ENCODE assay signal across 10 cellular contexts in genomic region chr22:44026066-44026629, GRCh38. TPM values are rescaled to one million over a fixed set of nuclear protein-coding genes. Genes with fewer than 3 reads are reported as not detected.
DNase-seq lines count a peak whose midpoint lies in the region; ATAC-seq and TF ChIP-seq lines count a peak whose summit lies in the region.
"Had no signal": no experiment of that assay in that cellular context is flagged by ENCODE, and none has a peak within 500 bp of the region (broad histone marks: within the 10 kb centered on the region; RNA-seq: fewer than 3 reads in every experiment).

No MANE protein-coding gene starts in this region.

- H3K36me3 Mint-ChIP-seq in central memory CD8-positive, alpha-beta T cell (ENCODE audit: insufficient read depth): peaks cover 4% of the 10 kb centered on the region

- H3K9ac ChIP-seq in BLaER1: no peak overlapping the region
- H3K9ac ChIP-seq in neuronal stem cell (ENCODE audit: low read depth, low read length, poor library complexity): no peak overlapping the region
- H3K9ac ChIP-seq: KMS-11 had no signal

- no peak overlapping the region for H4K91ac ChIP-seq in neuronal stem cell (ENCODE audit: low read depth, low read length, poor library complexity)

- no peak overlapping the region for H3K23ac ChIP-seq in neuronal stem cell (ENCODE audit: low read depth, low read length, poor library complexity)

- H3K36me3 ChIP-seq in BLaER1 (no peaks in the 10 kb centered on the region), neuronal stem cell (replicated peaks in 1 of 2; ENCODE audit: control insufficient read depth in 2 of 2, insufficient read depth in 2 of 2, low read length in 2 of 2) (no peaks in the 10 kb centered on the region)

- peaks cover 2% of the 10 kb centered on the region for H3K79me1 ChIP-seq in neuronal stem cell (ENCODE audit: low read depth, low read length)

- peaks cover 68% of the 10 kb centered on the region for H3K4me1 ChIP-seq in BLaER1
- H3K4me1 ChIP-seq in neuronal stem cell (ENCODE audit: control insufficient read depth in 2 of 2, insufficient read depth in 1 of 2, low read depth in 1 of 2, low read length in 2 of 2): peaks cover 0 to 5% of the 10 kb centered on the region in 2 donors

- DNase-seq in HL-60 (ENCODE audit: low read depth in 1 of 2, low spot score in 1 of 2) (no peak), neuronal stem cell (ENCODE audit: low spot score) (no peak), SW 1271 (lab: John Stamatoyannopoulos, UW) (no peak), NCI-H345 treated with DMSO at 0.1 percent for 48 hours (lab: John Stamatoyannopoulos, UW; ENCODE audit: unreplicated experiment) (no peak), NCI-H446 (lab: John Stamatoyannopoulos, UW) (no peak)
- DNase-seq in central memory CD8-positive, alpha-beta T cell (ENCODE audit: low spot score in 2 of 2): no peak
- DNase-seq: cortex of kidney had no signal

- no peak for TF ChIP-seq CTCF in HL-60 (IDR thresholded peaks at IDR 0.05; ENCODE audit: insufficient read depth, low read length)

- H2AFZ ChIP-seq in neuronal stem cell (ENCODE audit: low read length): peak overlapping the region; percentile 50

- no peak overlapping the region for H3K4ac ChIP-seq in neuronal stem cell (ENCODE audit: low read length)

- no peak for ATAC-seq in central memory CD8-positive, alpha-beta T cell (replicated peaks; ENCODE audit: extremely low read depth, poor library complexity, severe bottlenecking)
- no peak for ATAC-seq in HG03378 (IDR thresholded peaks at IDR 0.05; ENCODE audit: unreplicated experiment)

- H2BK120ac ChIP-seq in neuronal stem cell (ENCODE audit: low read depth, low read length): no peak overlapping the region

- 0 out of 2 replicates have a peak, but pooled peaks cover 12% of the 10 kb centered on the region for H4K20me1 ChIP-seq in BLaER1

- no peaks in the 10 kb centered on the region for H3K27me3 Mint-ChIP-seq in central memory CD8-positive, alpha-beta T cell

- H2BK12ac ChIP-seq in neuronal stem cell (ENCODE audit: low read length): no peak overlapping the region

- no peak overlapping the region for H2BK15ac ChIP-seq in neuronal stem cell (ENCODE audit: low read length)

- H3K9me3 ChIP-seq in BLaER1: no peaks in the 10 kb centered on the region
- H3K9me3 ChIP-seq in neuronal stem cell (replicated peaks in 1 of 2; ENCODE audit: control insufficient read depth in 2 of 2, insufficient read depth in 1 of 2, low read depth in 1 of 2, low read length in 2 of 2): peaks cover 0 to 2% of the 10 kb centered on the region in 2 donors

- no peaks in the 10 kb centered on the region for H3K9me3 Mint-ChIP-seq in central memory CD8-positive, alpha-beta T cell

- peak overlapping the region; percentile 96 for H3K27ac Mint-ChIP-seq in central memory CD8-positive, alpha-beta T cell (ENCODE audit: low read depth)

- no peak overlapping the region for H4K8ac ChIP-seq in neuronal stem cell (ENCODE audit: low read depth, low read length)

- H3K4me2 ChIP-seq in BLaER1 (peak overlapping the region; percentile 95), neuronal stem cell (ENCODE audit: insufficient read depth, low read length, poor library complexity, severe bottlenecking) (no peak overlapping the region)
- H3K4me2 ChIP-seq: KMS-11 had no signal

- peak overlapping the region; percentile 74 for H3K4me3 Mint-ChIP-seq in central memory CD8-positive, alpha-beta T cell

- H2AK5ac ChIP-seq in neuronal stem cell (ENCODE audit: low read depth, low read length): peak overlapping the region; percentile 18

- H3K27me3 ChIP-seq in BLaER1 (peaks cover 52% of the 10 kb centered on the region), HL-60 (ENCODE audit: insufficient read depth, poor library complexity, severe bottlenecking) (no peaks in the 10 kb centered on the region), neuronal stem cell (ENCODE audit: control insufficient read depth in 3 of 3, insufficient read depth in 3 of 3, low read depth in 1 of 3, low read length in 3 of 3) (peaks cover 0 to 16% (median 0%) of the 10 kb centered on the region in 3 experiments)

- no CpG with 5 or more reads among the region's 17 CpGs for WGBS in neuronal stem cell (ENCODE audit: extremely low coverage in 2 of 2, insufficient read length in 2 of 2, insufficient replicate concordance in 1 of 2), 2 donors

- peaks cover 43% of the 10 kb centered on the region for H3K4me1 Mint-ChIP-seq in central memory CD8-positive, alpha-beta T cell

- H3K14ac ChIP-seq in neuronal stem cell (ENCODE audit: low read length): no peak overlapping the region

- H3K27ac ChIP-seq in BLaER1 (0 out of 2 replicates have a peak overlapping the region, but pooled peaks have one; percentile 18), HL-60 (replicated peaks) (peak overlapping the region; percentile 81), neuronal stem cell (replicated peaks; ENCODE audit: low read length) (no peak overlapping the region)
- H3K27ac ChIP-seq: KMS-11 had no signal

- H3K4me3 ChIP-seq in BLaER1 (no peak overlapping the region), HL-60 (replicated peaks; ENCODE audit: insufficient read depth, low read length) (peak overlapping the region; percentile 59), neuronal stem cell (ENCODE audit: low read length in 2 of 2) (no peak overlapping the region)

- no peak overlapping the region for H3K18ac ChIP-seq in neuronal stem cell (ENCODE audit: low read length)

- no peak overlapping the region for H2BK5ac ChIP-seq in neuronal stem cell (ENCODE audit: low read length)

RNA-seq across cellular contexts. Expression of gene PARVB, which starts 2.0 kb away (rescaled TPM):
- 7.7 TPM for polyA plus RNA-seq in neuronal stem cell (2013, experiment 1 of 2)
- 7.4 TPM for polyA plus RNA-seq in neuronal stem cell (2013, experiment 2 of 2)
